Comparison of ENCODE assay signal across 11 cellular contexts in the genomic region with DNA sequence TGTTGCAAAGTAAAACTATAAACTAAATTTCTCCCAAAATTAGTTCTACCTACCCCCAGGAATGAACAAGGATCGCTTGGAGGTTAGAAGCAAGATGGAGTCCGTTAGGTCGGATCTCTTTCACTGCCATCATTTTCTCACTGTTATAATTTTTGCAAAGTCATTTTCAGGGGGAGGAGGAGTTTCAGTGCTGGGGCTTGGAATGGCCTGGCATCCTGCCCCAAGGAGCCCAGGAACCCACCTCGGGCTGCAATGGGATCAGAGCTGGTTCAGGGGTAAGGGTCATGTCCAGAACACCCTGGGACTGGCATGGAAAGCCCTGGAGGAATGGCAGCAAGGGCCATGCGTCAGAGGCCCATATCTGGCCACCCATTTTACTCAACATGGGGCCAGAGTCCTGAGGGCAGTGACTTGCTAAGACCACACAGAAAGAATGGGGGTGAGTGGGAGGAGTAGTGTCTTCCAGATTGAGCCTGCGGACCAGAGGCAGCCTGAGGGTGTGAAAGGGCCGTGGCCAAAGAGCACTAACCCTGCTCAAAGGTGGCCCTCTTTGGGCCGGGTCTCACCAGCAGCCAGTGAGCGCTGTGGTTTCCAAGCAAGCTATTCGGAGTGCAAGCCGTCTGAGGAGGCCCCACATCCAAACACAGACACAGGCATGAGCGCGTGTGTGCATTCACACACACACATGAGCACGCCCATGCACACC. TPM values are rescaled to one million over a fixed set of nuclear protein-coding genes. Genes with fewer than 3 reads are reported as not detected.
A peak's percentile ranks its signal among the peaks of the same experiment; 100 is the strongest.
DNase-seq lines count a peak whose midpoint lies in the region; ATAC-seq and TF ChIP-seq lines count a peak whose summit lies in the region.
"Had no signal": no experiment of that assay in that cellular context is flagged by ENCODE, and none has a peak within 500 bp of the region (broad histone marks: within the 10 kb centered on the region; RNA-seq: fewer than 3 reads in every experiment).

No MANE protein-coding gene starts in this region.

- H3K9me3 ChIP-seq in RWPE2 (ENCODE audit: severe bottlenecking) (no peaks in the 10 kb centered on the region), esophagus squamous epithelium (no peaks in the 10 kb centered on the region), trophoblast cell (ENCODE audit: insufficient read depth, low read depth, low read length) (peaks cover 12% of the 10 kb centered on the region)
- H3K9me3 ChIP-seq: pancreas had no signal

- TF ChIP-seq CTCF in RWPE2 (IDR thresholded peaks at IDR 0.05; ENCODE audit: poor library complexity, severe bottlenecking) (no peak), esophagus squamous epithelium (IDR thresholded peaks at IDR 0.05) (peak in 1 of 6 experiments; percentile 2)

- H3K27ac ChIP-seq in RWPE2 (ENCODE audit: poor library complexity, severe bottlenecking), result peak overlapping the region; percentile 96
- peak overlapping the region in 3 of 4 donors; percentile 65 to 84 (median 82) for H3K27ac ChIP-seq in esophagus squamous epithelium
- no peak overlapping the region for H3K27ac ChIP-seq in trophoblast cell (ENCODE audit: low read depth, low read length)

- H4K8ac ChIP-seq in trophoblast cell (ENCODE audit: low read depth, low read length), result peak overlapping the region; percentile 5

- no peak overlapping the region for H4K12ac ChIP-seq in trophoblast cell (ENCODE audit: low read depth, low read length)

- H2BK5ac ChIP-seq in trophoblast cell (ENCODE audit: low read depth, low read length, poor library complexity), result no peak overlapping the region

- ATAC-seq in RWPE2 (ENCODE audit: low read depth) (peak; percentile 41), HG02870 (IDR thresholded peaks at IDR 0.05; ENCODE audit: unreplicated experiment) (no peak)

- intact Hi-C loops in esophagus squamous epithelium (cut with DNase I), result no loop called here

- H3K36me3 ChIP-seq in RWPE2 (ENCODE audit: low read depth) (no peaks in the 10 kb centered on the region), esophagus squamous epithelium (no peaks in the 10 kb centered on the region), trophoblast cell (ENCODE audit: control insufficient read depth in 1 of 2, insufficient read depth in 2 of 2, low read length in 2 of 2) (no peaks in the 10 kb centered on the region)
- H3K36me3 ChIP-seq: pancreas had no signal

- no peak overlapping the region for H3K4ac ChIP-seq in trophoblast cell (ENCODE audit: low read depth, low read length)

- no peak overlapping the region for H3K18ac ChIP-seq in trophoblast cell (ENCODE audit: low read length)

- H3K23ac ChIP-seq in trophoblast cell (ENCODE audit: low read length), result no peak overlapping the region

- H4K91ac ChIP-seq in trophoblast cell (ENCODE audit: low read depth, low read length), result no peak overlapping the region

- no peak overlapping the region for H2BK120ac ChIP-seq in trophoblast cell (ENCODE audit: insufficient read depth, low read length, poor library complexity)

- H3K4me1 Mint-ChIP-seq in T-helper 2 cell treated with Interferon-gamma antibody and Interleukin-4, amounts not matched to agents 5 μg/mL and 100 μg/mL, for 36 hours (ENCODE audit: low read depth), result no peaks in the 10 kb centered on the region

- no peaks in the 10 kb centered on the region for H3K9me3 Mint-ChIP-seq in T-helper 2 cell treated with Interferon-gamma antibody and Interleukin-4, amounts not matched to agents 5 μg/mL and 100 μg/mL, for 36 hours

- H3K27me3 ChIP-seq in RWPE2 (ENCODE audit: insufficient read depth, poor library complexity, severe bottlenecking) (no peaks in the 10 kb centered on the region), esophagus squamous epithelium (no peaks in the 10 kb centered on the region), trophoblast cell (ENCODE audit: insufficient read depth, low read length) (no peaks in the 10 kb centered on the region)
- H3K27me3 ChIP-seq: pancreas had no signal

- DNase-seq in ELR (ENCODE audit: low read depth) (peak; percentile 95), RWPE2 (ENCODE audit: low spot score) (peak; percentile 87), esophagus squamous epithelium (lab: John Stamatoyannopoulos, UW) (no peak), trophoblast cell (peak; percentile 57 to 68), middle frontal gyrus (ENCODE audit: extremely low spot score, low spot score) (no peak), NCI-H1930 (lab: John Stamatoyannopoulos, UW) (no peak)
- DNase-seq in T-helper 2 cell treated with Interferon-gamma antibody and Interleukin-4, amounts not matched to agents 5 μg/mL and 100 μg/mL, for 36 hours (ENCODE audit: low spot score), result no peak
- DNase-seq: GOT3; stimulated activated naive CD4-positive, alpha-beta T cell had no signal

- peak overlapping the region; percentile 1 for H2AK5ac ChIP-seq in trophoblast cell (ENCODE audit: low read length)

- no peak overlapping the region for H3K27ac Mint-ChIP-seq in T-helper 2 cell treated with Interferon-gamma antibody and Interleukin-4, amounts not matched to agents 5 μg/mL and 100 μg/mL, for 36 hours

- H3K4me3 Mint-ChIP-seq in T-helper 2 cell treated with Interferon-gamma antibody and Interleukin-4, amounts not matched to agents 5 μg/mL and 100 μg/mL, for 36 hours, result no peak overlapping the region

- H3K14ac ChIP-seq in trophoblast cell (ENCODE audit: low read length), result no peak overlapping the region

- 70% methylated on average over 14 of the region's 14 CpGs for WGBS in esophagus squamous epithelium, 2 donors
- no CpG with 5 or more reads among the region's 14 CpGs for WGBS in trophoblast cell (ENCODE audit: extremely low coverage, insufficient coverage, insufficient read length)

- no peaks in the 10 kb centered on the region for H3K79me2 ChIP-seq in trophoblast cell (ENCODE audit: control insufficient read depth, insufficient read depth, low read length, poor library complexity)

- no peak overlapping the region for H3K9ac ChIP-seq in trophoblast cell (ENCODE audit: low read length)

- H3K4me3 ChIP-seq in RWPE2 (ENCODE audit: severe bottlenecking), result no peak overlapping the region
- no peak overlapping the region for H3K4me3 ChIP-seq in esophagus squamous epithelium
- no peak overlapping the region for H3K4me3 ChIP-seq in trophoblast cell (ENCODE audit: low read depth, low read length)
- H3K4me3 ChIP-seq: pancreas had no signal

- no peak overlapping the region for H2BK12ac ChIP-seq in trophoblast cell (ENCODE audit: low read length)

- no peaks in the 10 kb centered on the region for H3K79me1 ChIP-seq in trophoblast cell (ENCODE audit: low read length)

- H2AFZ ChIP-seq in trophoblast cell (ENCODE audit: insufficient read depth, low read length, poor library complexity), result no peak overlapping the region

- TF ChIP-seq POLR2A in esophagus squamous epithelium (IDR thresholded peaks at IDR 0.05), result no peak

- no peaks in the 10 kb centered on the region for H3K36me3 Mint-ChIP-seq in T-helper 2 cell treated with Interferon-gamma antibody and Interleukin-4, amounts not matched to agents 5 μg/mL and 100 μg/mL, for 36 hours (ENCODE audit: low read depth)

- H3K4me1 ChIP-seq in RWPE2 (ENCODE audit: insufficient read depth, poor library complexity, severe bottlenecking) (peaks cover 32% of the 10 kb centered on the region), esophagus squamous epithelium (peaks cover 17 to 51% (median 17%) of the 10 kb centered on the region in 3 donors), trophoblast cell (ENCODE audit: control insufficient read depth in 1 of 2, insufficient read depth in 2 of 2, low read length in 2 of 2) (peaks cover 16 to 22% of the 10 kb centered on the region in 2 experiments)
- H3K4me1 ChIP-seq: pancreas had no signal

- no peaks in the 10 kb centered on the region for H3K27me3 Mint-ChIP-seq in T-helper 2 cell treated with Interferon-gamma antibody and Interleukin-4, amounts not matched to agents 5 μg/mL and 100 μg/mL, for 36 hours (ENCODE audit: low read depth)

- H3K4me2 ChIP-seq in trophoblast cell (ENCODE audit: low read length), result no peak overlapping the region

RNA-seq across cellular contexts. Expression of a gene that starts 31.8 kb away (rescaled TPM):
- 1 to 10 TPM; 7.6 to 8.3 (median 8.1) TPM for total RNA-seq in esophagus squamous epithelium
- polyA plus RNA-seq in trophoblast cell (2013), result 0.27 and 0.39 TPM in 2 replicates

RNA-seq across cellular contexts. Expression of a gene that starts 54.3 kb away (rescaled TPM):
- total RNA-seq in esophagus squamous epithelium, result 1 to 10 TPM in 2 of 4 donors, under 1 TPM in 2; 0.31 to 2.7 (median 1.0) TPM
- polyA plus RNA-seq in trophoblast cell (2013), result 4.8 and 5.1 TPM in 2 replicates

RNA-seq across cellular contexts. Expression of a gene that starts 58.9 kb away (rescaled TPM):
- not detected for total RNA-seq in esophagus squamous epithelium
- 0.16 and 0.19 TPM in 2 replicates for polyA plus RNA-seq in trophoblast cell (2013)
- total RNA-seq: pancreas had no signal
- polyA plus RNA-seq: pancreas had no signal

Comparison
In these comparisons a context has a peak if more than half of its experiments do, and no peak if none do; other contexts are left out.
1. DNase-seq: peak in ELR (single experiment), RWPE2 (single experiment) and trophoblast cell (2 of 2); none in esophagus squamous epithelium (single experiment), middle frontal gyrus (single experiment), NCI-H1930 (0 of 2) and T-helper 2 cell treated with Interferon-gamma antibody and Interleukin-4, amounts not matched to agents 5 μg/mL and 100 μg/mL, for 36 hours (single experiment).